In genomic region chr15:71747128-71748083, GRCh38 we compare ENCODE assay signal across 9 cellular contexts.
DNase-seq lines count a peak whose midpoint lies in the region; ATAC-seq lines count a peak whose summit lies in the region.
"Had no signal": no experiment of that assay in that cellular context is flagged by ENCODE, and none has a peak within 500 bp of the region (broad histone marks: within the 10 kb centered on the region; RNA-seq: fewer than 3 reads in every experiment).

No MANE protein-coding gene starts in this region.

- ATAC-seq in HG02970 (IDR thresholded peaks at IDR 0.05; ENCODE audit: low FRiP score, unreplicated experiment): no peak
- no peak for ATAC-seq in GM18498 (IDR thresholded peaks at IDR 0.05; ENCODE audit: unreplicated experiment)

- DNase-seq in AG08395 (ENCODE audit: low spot score) (peak; percentile 49), HT1080 (ENCODE audit: low read depth) (peak; percentile 90), astrocyte of the hippocampus (ENCODE audit: low read depth, low spot score) (peak; percentile 52), kidney tubule cell (ENCODE audit: low spot score) (peak; percentile 96), occipital lobe (lab: John Stamatoyannopoulos, UW) (no peak), NCI-H1417 treated with DMSO at 0.1 percent for 48 hours (lab: John Stamatoyannopoulos, UW) (no peak)
- DNase-seq: NCI-H1930 had no signal

Comparison
In these comparisons a context has a peak if more than half of its experiments do, and no peak if none do; other contexts are left out.
1. DNase-seq: peak in AG08395 (single experiment), HT1080 (single experiment), astrocyte of the hippocampus (single experiment) and kidney tubule cell (single experiment); none in occipital lobe (single experiment) and NCI-H1417 treated with DMSO at 0.1 percent for 48 hours (single experiment).